Comparison of ENCODE assay signal across 1 cellular context in genomic region chr11:110329441-110329840, GRCh38.
TF ChIP-seq lines count a peak whose summit lies in the region.

No MANE protein-coding gene starts in this region.

TF ChIP-seq in K562, 482 proteins besides CTCF, POLR2A, EP300 and RAD21:
- TF ChIP-seq PRMT5 (CRISPR knock-in tag; IDR thresholded peaks at IDR 0.05) (no peak), SMAD4 (CRISPR knock-in tag; conservative IDR thresholded peaks at IDR 0.05) (no peak), HNRNPK (IDR thresholded peaks at IDR 0.05; ENCODE audit: low read depth, low read length, poor library complexity, severe bottlenecking) (no peak), DPF2 (IDR thresholded peaks at IDR 0.05) (no peak), ZNF384 (IDR thresholded peaks at IDR 0.05; ENCODE audit: low read depth, low read length) (no peak), MYBL2 (IDR thresholded peaks at IDR 0.05; ENCODE audit: low read depth) (no peak), MYBL2 (CRISPR knock-in tag; IDR thresholded peaks at IDR 0.05; ENCODE audit: borderline replicate concordance) (no peak), ZNF24 (IDR thresholded peaks at IDR 0.05) (no peak), ZC3H11A (IDR thresholded peaks at IDR 0.05; ENCODE audit: low read depth, low read length) (no peak), TRIM28 (IDR thresholded peaks at IDR 0.05) (no peak), SREBF2 (CRISPR knock-in tag; IDR thresholded peaks at IDR 0.05) (no peak), ZNF282 (CRISPR knock-in tag; IDR thresholded peaks at IDR 0.05) (no peak), RBFOX2 (IDR thresholded peaks at IDR 0.05; ENCODE audit: low read depth, low read length) (no peak), ZFP30 (CRISPR knock-in tag; IDR thresholded peaks at IDR 0.05; ENCODE audit: borderline replicate concordance) (no peak), PHF20 (IDR thresholded peaks at IDR 0.05; ENCODE audit: partially characterized antibody) (no peak), SIN3B (IDR thresholded peaks at IDR 0.05; ENCODE audit: low read depth) (no peak), HDAC6 (IDR thresholded peaks at IDR 0.05; ENCODE audit: low read depth, low read length) (no peak), ZBTB8A (IDR thresholded peaks at IDR 0.05; ENCODE audit: partially characterized antibody) (no peak), CBX2 (IDR thresholded peaks at IDR 0.05; ENCODE audit: insufficient read depth, low read length, poor library complexity, severe bottlenecking) (no peak), ZBTB17 (CRISPR knock-in tag; IDR thresholded peaks at IDR 0.05) (no peak)
